29 cellular contexts compared by ENCODE assay signal in genomic region chr6:23532227-23532626, GRCh38.
DNase-seq lines count a peak whose midpoint lies in the region; ATAC-seq and TF ChIP-seq lines count a peak whose summit lies in the region.
"Had no signal": no experiment of that assay in that cellular context is flagged by ENCODE, and none has a peak within 500 bp of the region (broad histone marks: within the 10 kb centered on the region; RNA-seq: fewer than 3 reads in every experiment).

No MANE protein-coding gene starts in this region.

- no peak overlapping the region for H3K9ac ChIP-seq in SK-N-MC (ENCODE audit: insufficient read length)
- H3K9ac ChIP-seq: KMS-11 had no signal

- H3K9me3 ChIP-seq in SK-N-MC (ENCODE audit: low read depth, low read length) (no peaks in the 10 kb centered on the region), uterus (no peaks in the 10 kb centered on the region)
- H3K9me3 ChIP-seq: body of pancreas, vagina had no signal

- H3K4me3 ChIP-seq in SK-N-MC (peak overlapping the region; percentile 39; the same call in 1 of the 2 replicates), dorsolateral prefrontal cortex (no peak overlapping the region), uterus (no peak overlapping the region)
- H3K4me3 ChIP-seq: body of pancreas, PC-9, smooth muscle cell, vagina had no signal

- no peaks in the 10 kb centered on the region for H3K36me3 ChIP-seq in SK-N-MC (ENCODE audit: insufficient read depth, low read length)
- no peaks in the 10 kb centered on the region for H3K36me3 ChIP-seq in uterus
- H3K36me3 ChIP-seq: vagina had no signal

- H3K27me3 ChIP-seq in dorsolateral prefrontal cortex, result no peaks in the 10 kb centered on the region
- no peaks in the 10 kb centered on the region for H3K27me3 ChIP-seq in uterus
- H3K27me3 ChIP-seq: body of pancreas, vagina had no signal

- TF ChIP-seq CTCF in omental fat pad (IDR thresholded peaks at IDR 0.05), result no peak
- TF ChIP-seq CTCF in dorsolateral prefrontal cortex (IDR thresholded peaks at IDR 0.05 in 54 of 56, conservative IDR thresholded peaks at IDR 0.05 in 2 of 56; ENCODE audit: low read depth in 1 of 56, partially characterized antibody in 56 of 56), result no peak
- TF ChIP-seq CTCF in uterus (IDR thresholded peaks at IDR 0.05), result no peak

- H3K27ac ChIP-seq in SK-N-MC (no peak overlapping the region), dorsolateral prefrontal cortex (no peak overlapping the region), uterus (no peak overlapping the region)
- H3K27ac ChIP-seq: body of pancreas, epithelial cell of prostate, KMS-11, PC-9, vagina had no signal

- TF ChIP-seq POLR2A in uterus (IDR thresholded peaks at IDR 0.05), result no peak

- H3K4me1 ChIP-seq in uterus, result no peaks in the 10 kb centered on the region
- H3K4me1 ChIP-seq: body of pancreas, vagina had no signal

- DNase-seq in HCEC 1CT, result peak; percentile 46
- no peak for DNase-seq in SK-N-MC (ENCODE audit: low read depth, low spot score)
- peak; percentile 40 for DNase-seq in fibroblast of gingiva (ENCODE audit: low read depth)
- no peak for DNase-seq in omental fat pad (ENCODE audit: low spot score)
- DNase-seq in dorsolateral prefrontal cortex, result no peak
- DNase-seq in NAMALWA (ENCODE audit: low spot score), result no peak
- no peak for DNase-seq in uterus
- DNase-seq: ACHN; activated CD4-positive, alpha-beta memory T cell treated with anti-CD3 and anti-CD28 coated beads for 36 hours; activated CD4-positive, CD25-positive, alpha-beta regulatory T cell treated with anti-CD3 and anti-CD28 coated beads, Interleukin-2, amount 50 U/mL, for 72 hours; activated naive CD4-positive, alpha-beta T cell; activated T-cell treated with anti-CD3 and anti-CD28 coated beads, Interleukin-2, amount 50 U/mL, for 72 hours; body of pancreas; CD4-positive, alpha-beta memory T cell; effector CD4-positive, alpha-beta T cell; foreskin melanocyte; MM.1S; NCI-H1417; NCI-H2029; NCI-H524 treated with DMSO at 0.1 percent for 48 hours; nephron progenitor cell; PC-9; SHP77; stimulated activated naive CD4-positive, alpha-beta T cell had no signal

- ATAC-seq in omental fat pad (ENCODE audit: low FRiP score), result peak; percentile 68
- ATAC-seq in HG03378 (IDR thresholded peaks at IDR 0.05; ENCODE audit: unreplicated experiment), result no peak
- ATAC-seq: activated T-cell treated with anti-CD3 and anti-CD28 coated beads, Interleukin-2, amount 50 U/mL, for 72 hours; body of pancreas had no signal

- intact Hi-C loops in dorsolateral prefrontal cortex (cut with DNase I) (no loop called here), uterus (cut with DNase I; ENCODE audit: low total_unique reads) (no loop called here)

Comparison
In these comparisons a context has a peak if more than half of its experiments do, and no peak if none do; other contexts are left out.
1. DNase-seq: peak in HCEC 1CT (single experiment) and fibroblast of gingiva (single experiment); none in SK-N-MC (single experiment), omental fat pad (single experiment), dorsolateral prefrontal cortex (0 of 10), NAMALWA (single experiment) and uterus (0 of 2).